ENCODE assay signal across 1 cellular context in genomic region chr9:100281676-100282387, GRCh38.
A peak's percentile ranks its signal among the peaks of the same experiment; 100 is the strongest.
TF ChIP-seq lines count a peak whose summit lies in the region.

No MANE protein-coding gene starts in this region.

TF ChIP-seq in K562, 482 proteins besides CTCF, POLR2A, EP300 and RAD21 (continued from another document):
- TF ChIP-seq MGA (IDR thresholded peaks at IDR 0.05) (peak; percentile 5; the same call in 1 of the 2 replicates), SPI1 (IDR thresholded peaks at IDR 0.05; ENCODE audit: borderline replicate concordance, low read depth, low read length) (peak; percentile 56; the same call in 1 of the 2 replicates), ZNF407 (IDR thresholded peaks at IDR 0.05; ENCODE audit: low read depth) (0 out of 2 replicates have a peak, but pooled peaks have one; percentile 18), BMI1 (IDR thresholded peaks at IDR 0.05; ENCODE audit: low read length) (no peak), MBD1 (CRISPR knock-in tag; IDR thresholded peaks at IDR 0.05) (no peak), CBX3 (IDR thresholded peaks at IDR 0.05; ENCODE audit: borderline replicate concordance in 1 of 2, low read length in 2 of 2) (no peak), POLR2G (IDR thresholded peaks at IDR 0.05; ENCODE audit: low read depth, low read length) (no peak), NFATC3 (IDR thresholded peaks at IDR 0.05) (no peak), ZNF324 (CRISPR knock-in tag; IDR thresholded peaks at IDR 0.05) (no peak), ARID3A (IDR thresholded peaks at IDR 0.05; ENCODE audit: borderline replicate concordance, low read depth, low read length) (no peak), SNIP1 (IDR thresholded peaks at IDR 0.05; ENCODE audit: low read depth) (no peak)
